Comparison of ENCODE assay signal across 27 cellular contexts in the genomic region with DNA sequence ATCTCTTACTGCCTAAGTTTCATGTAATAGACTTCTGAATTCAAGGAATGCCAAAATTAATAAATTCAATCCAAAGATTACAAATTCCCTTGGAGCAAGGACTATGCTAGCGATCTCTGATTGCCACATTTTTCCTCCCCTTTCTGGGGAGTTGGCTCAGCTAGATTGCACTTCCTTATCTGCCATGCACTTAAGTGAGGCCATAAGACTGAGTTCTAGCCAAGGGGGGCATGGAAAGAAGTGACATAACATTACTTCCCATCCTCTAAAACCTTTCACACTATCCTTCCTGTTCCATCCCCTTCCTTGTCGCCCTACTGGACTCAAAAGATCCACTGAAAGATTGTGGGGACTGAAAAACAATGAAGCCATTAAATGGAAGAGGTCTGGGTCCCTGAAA. TPM values are rescaled to one million over a fixed set of nuclear protein-coding genes. Genes with fewer than 3 reads are reported as not detected.
DNase-seq lines count a peak whose midpoint lies in the region; ATAC-seq and TF ChIP-seq lines count a peak whose summit lies in the region.
"Had no signal": no experiment of that assay in that cellular context is flagged by ENCODE, and none has a peak within 500 bp of the region (broad histone marks: within the 10 kb centered on the region; RNA-seq: fewer than 3 reads in every experiment).

No MANE protein-coding gene starts in this region.

- ATAC-seq in upper lobe of right lung (peak; percentile 68), GM19395 (IDR thresholded peaks at IDR 0.05; ENCODE audit: unreplicated experiment) (no peak)
- ATAC-seq: effector memory CD8-positive, alpha-beta T cell; naive thymus-derived CD8-positive, alpha-beta T cell; T-helper 17 cell; WTC11 had no signal

- WGBS in endodermal cell (ENCODE audit: insufficient coverage in 1 of 2, insufficient read length in 1 of 2), 2 experiments, result 83% methylated on average over 2 of the region's 2 CpGs; no CpG with 5 or more reads in 1 of the 2 experiments

- no peak overlapping the region for H3K9ac ChIP-seq in endodermal cell (ENCODE audit: extremely low read depth, low read length, poor library complexity, severe bottlenecking)

- H3K27ac ChIP-seq in endodermal cell (ENCODE audit: low read depth, low read length) (no peak overlapping the region), upper lobe of right lung (no peak overlapping the region)
- H3K27ac ChIP-seq: brain microvascular endothelial cell, thoracic aorta had no signal

- H3K36me3 Mint-ChIP-seq in endodermal cell (ENCODE audit: low read depth), result no peaks in the 10 kb centered on the region
- H3K36me3 Mint-ChIP-seq: naive thymus-derived CD8-positive, alpha-beta T cell had no signal

- H3K4me3 Mint-ChIP-seq in endodermal cell, result no peak overlapping the region
- H3K4me3 Mint-ChIP-seq: effector memory CD8-positive, alpha-beta T cell; naive thymus-derived CD8-positive, alpha-beta T cell; T-helper 17 cell; WTC11 had no signal

- H3K9me3 ChIP-seq in endodermal cell (ENCODE audit: control insufficient read depth, low read length), result no peaks in the 10 kb centered on the region
- no peaks in the 10 kb centered on the region for H3K9me3 ChIP-seq in upper lobe of right lung
- H3K9me3 ChIP-seq: thoracic aorta had no signal

- H3K4me3 ChIP-seq in endodermal cell (ENCODE audit: low read length) (peak overlapping the region; percentile 17), upper lobe of right lung (no peak overlapping the region)
- H3K4me3 ChIP-seq: thoracic aorta had no signal

- H3K36me3 ChIP-seq in endodermal cell (ENCODE audit: control insufficient read depth, insufficient read depth, low read length) (no peaks in the 10 kb centered on the region), upper lobe of right lung (no peaks in the 10 kb centered on the region)
- H3K36me3 ChIP-seq: brain microvascular endothelial cell, thoracic aorta had no signal

- DNase-seq in SIG-M5 treated with dmso at 0.1 percent for 504 hours (lab: John Stamatoyannopoulos, UW; ENCODE audit: unreplicated experiment) (peak; percentile 26), SIG-M5 (lab: John Stamatoyannopoulos, UW) (no peak), OCI-M2 (lab: John Stamatoyannopoulos, UW; ENCODE audit: unreplicated experiment) (peak; percentile 55), endodermal cell (no peak), upper lobe of right lung (no peak), amygdala (lab: John Stamatoyannopoulos, UW) (no peak), NAMALWA (ENCODE audit: low spot score) (no peak)
- DNase-seq: 8988T; activated CD4-positive, alpha-beta T cell treated with anti-CD3 and anti-CD28 coated beads, Interleukin-2, amount 50 U/mL, for 4 hours; activated gamma-delta T cell; brain microvascular endothelial cell; COR-L47; DND-41; effector memory CD8-positive, alpha-beta T cell; kidney glomerular epithelial cell; naive thymus-derived CD8-positive, alpha-beta T cell; NCI-H1436 treated with DMSO at 0.1 percent for 48 hours; NCI-H2171; retina; SHP77 treated with DMSO at 0.1 percent for 48 hours; stimulated activated CD4-positive, alpha-beta T cell treated with anti-CD3 and anti-CD28 coated beads, Interleukin-4, amount 100 ng/mL, for 1 hour; stimulated activated naive CD4-positive, alpha-beta T cell treated with Interleukin-2 at 50 U/mL for 16 hours; T-helper 17 cell had no signal

- TF ChIP-seq CTCF in endodermal cell (conservative IDR thresholded peaks at IDR 0.05) (no peak), upper lobe of right lung (IDR thresholded peaks at IDR 0.05) (no peak)

- H3K27me3 Mint-ChIP-seq in endodermal cell (ENCODE audit: insufficient read depth), result no peaks in the 10 kb centered on the region
- H3K27me3 Mint-ChIP-seq: effector memory CD8-positive, alpha-beta T cell; naive thymus-derived CD8-positive, alpha-beta T cell had no signal

- H3K4me1 ChIP-seq in endodermal cell (ENCODE audit: control insufficient read depth, insufficient read depth, low read length) (peaks cover 5% of the 10 kb centered on the region), upper lobe of right lung (no peaks in the 10 kb centered on the region)

- peaks cover 9% of the 10 kb centered on the region for H3K4me1 Mint-ChIP-seq in endodermal cell
- H3K4me1 Mint-ChIP-seq: naive thymus-derived CD8-positive, alpha-beta T cell; T-helper 17 cell had no signal

- H3K27me3 ChIP-seq in endodermal cell (ENCODE audit: control insufficient read depth, insufficient read depth, low read length, poor library complexity, severe bottlenecking), result no peaks in the 10 kb centered on the region
- H3K27me3 ChIP-seq in upper lobe of right lung, result no peaks in the 10 kb centered on the region
- H3K27me3 ChIP-seq: brain microvascular endothelial cell had no signal

- intact Hi-C loops in upper lobe of right lung (cut with DNase I), result no loop called here

- no peak overlapping the region for H3K27ac Mint-ChIP-seq in endodermal cell
- H3K27ac Mint-ChIP-seq: effector memory CD8-positive, alpha-beta T cell; naive thymus-derived CD8-positive, alpha-beta T cell; T-helper 17 cell; WTC11 had no signal

- H3K9me3 Mint-ChIP-seq in endodermal cell, result peaks cover 13% of the 10 kb centered on the region
- H3K9me3 Mint-ChIP-seq: effector memory CD8-positive, alpha-beta T cell; naive thymus-derived CD8-positive, alpha-beta T cell had no signal

RNA-seq across cellular contexts. Expression of gene TXK, which starts 53.8 kb away (rescaled TPM):
- total RNA-seq in endodermal cell (under 1 TPM; 0.66 to 0.68 TPM), upper lobe of right lung (4.4 TPM)
- not detected for polyA plus RNA-seq in endodermal cell (2013, experiment 1 of 2)
- 0.12 TPM for polyA plus RNA-seq in endodermal cell (2013, experiment 2 of 2)
- total RNA-seq: osteocyte had no signal

Comparison
In these comparisons a context has a peak if more than half of its experiments do, and no peak if none do; other contexts are left out.
1. DNase-seq: peak in SIG-M5 treated with dmso at 0.1 percent for 504 hours (single experiment) and OCI-M2 (single experiment); none in SIG-M5 (single experiment), endodermal cell (single experiment), upper lobe of right lung (single experiment), amygdala (0 of 56) and NAMALWA (single experiment).